2 cellular contexts compared by ENCODE assay signal in the genomic region with DNA sequence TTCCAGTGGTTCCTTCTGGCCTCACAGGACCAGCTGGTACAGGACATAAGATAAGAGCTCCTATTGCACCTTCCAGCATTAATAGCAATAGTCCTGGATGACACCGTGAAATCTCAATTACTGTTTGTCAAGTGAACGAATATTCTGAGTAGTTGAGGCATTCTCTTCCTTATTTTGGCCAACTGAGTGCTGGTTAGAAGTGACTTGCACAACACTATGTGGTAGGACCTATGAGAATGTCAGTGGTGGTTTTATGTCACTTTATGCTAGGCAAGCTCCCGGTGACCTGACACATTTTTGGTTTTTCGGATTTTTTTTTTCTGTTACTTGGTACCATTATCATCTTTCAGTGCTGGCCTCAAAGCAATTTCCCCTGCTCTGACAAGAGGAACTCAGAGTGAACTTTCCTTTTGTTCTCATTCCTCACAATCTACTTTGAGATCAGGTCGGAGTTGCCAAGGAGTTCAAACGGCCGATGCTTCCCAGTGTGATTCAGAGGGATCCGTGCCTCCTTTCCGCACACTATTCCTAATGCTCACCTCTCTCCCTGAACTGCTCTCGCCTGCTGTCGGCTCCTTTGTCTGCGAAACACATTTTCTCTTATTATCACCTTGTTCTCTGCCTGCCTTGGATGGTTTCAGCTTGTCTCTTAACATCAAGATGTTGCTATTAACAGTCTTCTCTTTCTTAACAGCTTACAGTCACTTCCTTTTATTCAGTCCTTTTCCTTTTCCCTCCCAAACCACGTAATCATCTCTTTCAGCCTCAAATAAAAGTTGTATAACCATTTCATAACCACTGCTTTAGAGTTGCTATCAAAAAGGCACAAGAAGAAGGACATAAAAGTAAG.
TF ChIP-seq lines count a peak whose summit lies in the region.

No MANE protein-coding gene starts in this region.

TF ChIP-seq in GM23338, 12 proteins besides CTCF, POLR2A, EP300 and RAD21 (continued from another document):
- TF ChIP-seq ETS1 (IDR thresholded peaks at IDR 0.05) (no peak), POLR2AphosphoS5 (IDR thresholded peaks at IDR 0.05; ENCODE audit: low read depth) (no peak), ZNF331 (CRISPR knock-in tag; IDR thresholded peaks at IDR 0.05; ENCODE audit: low read depth) (no peak), JUNB (IDR thresholded peaks at IDR 0.05; ENCODE audit: unreplicated experiment) (no peak), EZH2 (IDR thresholded peaks at IDR 0.05; ENCODE audit: low read depth, unreplicated experiment) (no peak), STAT1 (IDR thresholded peaks at IDR 0.05; ENCODE audit: unreplicated experiment) (no peak), NANOG (IDR thresholded peaks at IDR 0.05; ENCODE audit: borderline replicate concordance) (no peak), ZNF114 (CRISPR knock-in tag; IDR thresholded peaks at IDR 0.05) (no peak), CREB1 (CRISPR knock-in tag; IDR thresholded peaks at IDR 0.05; ENCODE audit: low read depth) (no peak)
- TF ChIP-seq, protein P1, sequence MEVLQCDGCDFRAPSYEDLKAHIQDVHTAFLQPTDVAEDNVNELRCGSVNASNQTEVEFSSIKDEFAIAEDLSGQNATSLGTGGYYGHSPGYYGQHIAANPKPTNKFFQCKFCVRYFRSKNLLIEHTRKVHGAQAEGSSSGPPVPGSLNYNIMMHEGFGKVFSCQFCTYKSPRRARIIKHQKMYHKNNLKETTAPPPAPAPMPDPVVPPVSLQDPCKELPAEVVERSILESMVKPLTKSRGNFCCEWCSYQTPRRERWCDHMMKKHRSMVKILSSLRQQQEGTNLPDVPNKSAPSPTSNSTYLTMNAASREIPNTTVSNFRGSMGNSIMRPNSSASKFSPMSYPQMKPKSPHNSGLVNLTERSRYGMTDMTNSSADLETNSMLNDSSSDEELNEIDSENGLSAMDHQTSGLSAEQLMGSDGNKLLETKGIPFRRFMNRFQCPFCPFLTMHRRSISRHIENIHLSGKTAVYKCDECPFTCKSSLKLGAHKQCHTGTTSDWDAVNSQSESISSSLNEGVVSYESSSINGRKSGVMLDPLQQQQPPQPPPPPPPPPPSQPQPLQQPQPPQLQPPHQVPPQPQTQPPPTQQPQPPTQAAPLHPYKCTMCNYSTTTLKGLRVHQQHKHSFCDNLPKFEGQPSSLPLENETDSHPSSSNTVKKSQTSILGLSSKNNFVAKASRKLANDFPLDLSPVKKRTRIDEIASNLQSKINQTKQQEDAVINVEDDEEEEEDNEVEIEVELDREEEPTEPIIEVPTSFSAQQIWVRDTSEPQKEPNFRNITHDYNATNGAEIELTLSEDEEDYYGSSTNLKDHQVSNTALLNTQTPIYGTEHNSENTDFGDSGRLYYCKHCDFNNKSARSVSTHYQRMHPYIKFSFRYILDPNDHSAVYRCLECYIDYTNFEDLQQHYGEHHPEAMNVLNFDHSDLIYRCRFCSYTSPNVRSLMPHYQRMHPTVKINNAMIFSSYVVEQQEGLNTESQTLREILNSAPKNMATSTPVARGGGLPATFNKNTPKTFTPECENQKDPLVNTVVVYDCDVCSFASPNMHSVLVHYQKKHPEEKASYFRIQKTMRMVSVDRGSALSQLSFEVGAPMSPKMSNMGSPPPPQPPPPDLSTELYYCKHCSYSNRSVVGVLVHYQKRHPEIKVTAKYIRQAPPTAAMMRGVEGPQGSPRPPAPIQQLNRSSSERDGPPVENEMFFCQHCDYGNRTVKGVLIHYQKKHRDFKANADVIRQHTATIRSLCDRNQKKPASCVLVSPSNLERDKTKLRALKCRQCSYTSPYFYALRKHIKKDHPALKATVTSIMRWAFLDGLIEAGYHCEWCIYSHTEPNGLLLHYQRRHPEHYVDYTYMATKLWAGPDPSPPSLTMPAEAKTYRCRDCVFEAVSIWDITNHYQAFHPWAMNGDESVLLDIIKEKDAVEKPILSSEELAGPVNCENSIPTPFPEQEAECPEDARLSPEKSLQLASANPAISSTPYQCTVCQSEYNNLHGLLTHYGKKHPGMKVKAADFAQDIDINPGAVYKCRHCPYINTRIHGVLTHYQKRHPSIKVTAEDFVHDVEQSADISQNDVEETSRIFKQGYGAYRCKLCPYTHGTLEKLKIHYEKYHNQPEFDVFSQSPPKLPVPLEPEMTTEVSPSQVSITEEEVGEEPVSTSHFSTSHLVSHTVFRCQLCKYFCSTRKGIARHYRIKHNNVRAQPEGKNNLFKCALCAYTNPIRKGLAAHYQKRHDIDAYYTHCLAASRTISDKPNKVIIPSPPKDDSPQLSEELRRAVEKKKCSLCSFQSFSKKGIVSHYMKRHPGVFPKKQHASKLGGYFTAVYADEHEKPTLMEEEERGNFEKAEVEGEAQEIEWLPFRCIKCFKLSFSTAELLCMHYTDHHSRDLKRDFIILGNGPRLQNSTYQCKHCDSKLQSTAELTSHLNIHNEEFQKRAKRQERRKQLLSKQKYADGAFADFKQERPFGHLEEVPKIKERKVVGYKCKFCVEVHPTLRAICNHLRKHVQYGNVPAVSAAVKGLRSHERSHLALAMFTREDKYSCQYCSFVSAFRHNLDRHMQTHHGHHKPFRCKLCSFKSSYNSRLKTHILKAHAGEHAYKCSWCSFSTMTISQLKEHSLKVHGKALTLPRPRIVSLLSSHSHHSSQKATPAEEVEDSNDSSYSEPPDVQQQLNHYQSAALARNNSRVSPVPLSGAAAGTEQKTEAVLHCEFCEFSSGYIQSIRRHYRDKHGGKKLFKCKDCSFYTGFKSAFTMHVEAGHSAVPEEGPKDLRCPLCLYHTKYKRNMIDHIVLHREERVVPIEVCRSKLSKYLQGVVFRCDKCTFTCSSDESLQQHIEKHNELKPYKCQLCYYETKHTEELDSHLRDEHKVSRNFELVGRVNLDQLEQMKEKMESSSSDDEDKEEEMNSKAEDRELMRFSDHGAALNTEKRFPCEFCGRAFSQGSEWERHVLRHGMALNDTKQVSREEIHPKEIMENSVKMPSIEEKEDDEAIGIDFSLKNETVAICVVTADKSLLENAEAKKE (CRISPR knock-in tag; IDR thresholded peaks at IDR 0.05): no peak
TF ChIP-seq in GM23338: peak in this region for 0.

TF ChIP-seq in SK-N-SH, 30 proteins besides CTCF, POLR2A, EP300 and RAD21:
- TF ChIP-seq REST (IDR thresholded peaks at IDR 0.05; ENCODE audit: low read depth, low read length): no peak
- no peak for TF ChIP-seq MEF2A (IDR thresholded peaks at IDR 0.05; ENCODE audit: borderline replicate concordance, low read depth)
- TF ChIP-seq SIN3A (IDR thresholded peaks at IDR 0.05; ENCODE audit: borderline replicate concordance, low read depth, low read length): no peak
- TF ChIP-seq NFIC (IDR thresholded peaks at IDR 0.05; ENCODE audit: borderline replicate concordance): no peak
- TF ChIP-seq TEAD4 (IDR thresholded peaks at IDR 0.05; ENCODE audit: borderline replicate concordance, insufficient read depth): no peak
- TF ChIP-seq, protein P2, sequence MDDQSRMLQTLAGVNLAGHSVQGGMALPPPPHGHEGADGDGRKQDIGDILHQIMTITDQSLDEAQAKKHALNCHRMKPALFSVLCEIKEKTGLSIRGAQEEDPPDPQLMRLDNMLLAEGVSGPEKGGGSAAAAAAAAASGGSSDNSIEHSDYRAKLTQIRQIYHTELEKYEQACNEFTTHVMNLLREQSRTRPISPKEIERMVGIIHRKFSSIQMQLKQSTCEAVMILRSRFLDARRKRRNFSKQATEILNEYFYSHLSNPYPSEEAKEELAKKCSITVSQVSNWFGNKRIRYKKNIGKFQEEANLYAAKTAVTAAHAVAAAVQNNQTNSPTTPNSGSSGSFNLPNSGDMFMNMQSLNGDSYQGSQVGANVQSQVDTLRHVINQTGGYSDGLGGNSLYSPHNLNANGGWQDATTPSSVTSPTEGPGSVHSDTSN (IDR thresholded peaks at IDR 0.05): no peak
- TF ChIP-seq GABPA (IDR thresholded peaks at IDR 0.05; ENCODE audit: low read depth): no peak
- no peak for TF ChIP-seq MAX (IDR thresholded peaks at IDR 0.05; ENCODE audit: low read depth)
- TF ChIP-seq EZH2phosphoT487 (IDR thresholded peaks at IDR 0.05; ENCODE audit: borderline replicate concordance, low read depth): no peak
- no peak for TF ChIP-seq NRF1 (IDR thresholded peaks at IDR 0.05; ENCODE audit: low read depth, low read length)
- no peak for TF ChIP-seq JUND (IDR thresholded peaks at IDR 0.05)
- TF ChIP-seq, protein P3, sequence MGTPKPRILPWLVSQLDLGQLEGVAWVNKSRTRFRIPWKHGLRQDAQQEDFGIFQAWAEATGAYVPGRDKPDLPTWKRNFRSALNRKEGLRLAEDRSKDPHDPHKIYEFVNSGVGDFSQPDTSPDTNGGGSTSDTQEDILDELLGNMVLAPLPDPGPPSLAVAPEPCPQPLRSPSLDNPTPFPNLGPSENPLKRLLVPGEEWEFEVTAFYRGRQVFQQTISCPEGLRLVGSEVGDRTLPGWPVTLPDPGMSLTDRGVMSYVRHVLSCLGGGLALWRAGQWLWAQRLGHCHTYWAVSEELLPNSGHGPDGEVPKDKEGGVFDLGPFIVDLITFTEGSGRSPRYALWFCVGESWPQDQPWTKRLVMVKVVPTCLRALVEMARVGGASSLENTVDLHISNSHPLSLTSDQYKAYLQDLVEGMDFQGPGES (IDR thresholded peaks at IDR 0.05; ENCODE audit: low read depth, low read length): no peak
- no peak for TF ChIP-seq FOXJ3 (CRISPR knock-in tag; IDR thresholded peaks at IDR 0.05)
- no peak for TF ChIP-seq RFX5 (IDR thresholded peaks at IDR 0.05; ENCODE audit: low read length)
- TF ChIP-seq FOXM1 (IDR thresholded peaks at IDR 0.05; ENCODE audit: low read depth): no peak
